Comparison of ENCODE assay signal across 13 cellular contexts in the genomic region with DNA sequence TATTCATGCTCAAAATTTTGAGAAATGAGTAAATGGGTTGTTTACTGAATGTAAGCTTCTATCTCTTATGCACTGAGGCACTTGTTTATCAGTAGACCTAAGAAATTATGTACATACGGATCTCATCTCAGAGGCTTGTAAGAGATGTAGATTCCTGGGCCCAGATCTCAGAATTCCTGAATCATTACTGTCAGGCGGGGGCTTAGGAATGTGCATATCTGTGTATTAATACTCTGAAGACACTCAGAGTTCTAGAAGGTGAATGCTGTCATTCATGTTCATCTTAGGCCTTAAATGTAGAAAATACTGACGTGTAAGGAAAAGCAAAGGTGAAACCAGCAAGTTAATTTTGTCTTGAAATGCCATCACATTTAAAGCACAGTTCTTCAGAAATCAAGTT.
A peak's percentile ranks its signal among the peaks of the same experiment; 100 is the strongest.
DNase-seq lines count a peak whose midpoint lies in the region; ATAC-seq lines count a peak whose summit lies in the region.
"Had no signal": no experiment of that assay in that cellular context is flagged by ENCODE, and none has a peak within 500 bp of the region (broad histone marks: within the 10 kb centered on the region; RNA-seq: fewer than 3 reads in every experiment).

No MANE protein-coding gene starts in this region.

- peak; percentile 30 for DNase-seq in 8988T
- peak; percentile 52 for DNase-seq in LHCN-M2 (ENCODE audit: low read depth)
- DNase-seq in caudate nucleus (lab: John Stamatoyannopoulos, UW), result no peak
- DNase-seq in myocyte (ENCODE audit: low read depth), result peak; percentile 19
- DNase-seq in OCI-M2 (lab: John Stamatoyannopoulos, UW; ENCODE audit: unreplicated experiment), result no peak
- DNase-seq in SIG-M5 (lab: John Stamatoyannopoulos, UW), result no peak
- DNase-seq: NCI-H1048, NCI-H524, SHP77 treated with DMSO at 0.1 percent for 48 hours had no signal

- H3K27ac ChIP-seq in caudate nucleus (ENCODE audit: low read depth, low read length), result peak overlapping the region; percentile 72
- H3K27ac ChIP-seq: coronary artery had no signal

- ATAC-seq in HG02885 (IDR thresholded peaks at IDR 0.05; ENCODE audit: poor library complexity, unreplicated experiment) (no peak), HG03432 (IDR thresholded peaks at IDR 0.05; ENCODE audit: unreplicated experiment) (no peak)
- ATAC-seq: natural killer cell treated with Interleukin-12 subunit alpha and Interleukin-12 subunit beta and Interleukin-15 and Interleukin-18, amount 100 ng/mL, for 72 hours had no signal

Comparison
In these comparisons a context has a peak if more than half of its experiments do, and no peak if none do; other contexts are left out.
1. DNase-seq: peak in 8988T (single experiment), LHCN-M2 (single experiment) and myocyte (single experiment); none in caudate nucleus (0 of 61), OCI-M2 (single experiment) and SIG-M5 (single experiment).